ENCODE assay signal across 8 cellular contexts in the genomic region with DNA sequence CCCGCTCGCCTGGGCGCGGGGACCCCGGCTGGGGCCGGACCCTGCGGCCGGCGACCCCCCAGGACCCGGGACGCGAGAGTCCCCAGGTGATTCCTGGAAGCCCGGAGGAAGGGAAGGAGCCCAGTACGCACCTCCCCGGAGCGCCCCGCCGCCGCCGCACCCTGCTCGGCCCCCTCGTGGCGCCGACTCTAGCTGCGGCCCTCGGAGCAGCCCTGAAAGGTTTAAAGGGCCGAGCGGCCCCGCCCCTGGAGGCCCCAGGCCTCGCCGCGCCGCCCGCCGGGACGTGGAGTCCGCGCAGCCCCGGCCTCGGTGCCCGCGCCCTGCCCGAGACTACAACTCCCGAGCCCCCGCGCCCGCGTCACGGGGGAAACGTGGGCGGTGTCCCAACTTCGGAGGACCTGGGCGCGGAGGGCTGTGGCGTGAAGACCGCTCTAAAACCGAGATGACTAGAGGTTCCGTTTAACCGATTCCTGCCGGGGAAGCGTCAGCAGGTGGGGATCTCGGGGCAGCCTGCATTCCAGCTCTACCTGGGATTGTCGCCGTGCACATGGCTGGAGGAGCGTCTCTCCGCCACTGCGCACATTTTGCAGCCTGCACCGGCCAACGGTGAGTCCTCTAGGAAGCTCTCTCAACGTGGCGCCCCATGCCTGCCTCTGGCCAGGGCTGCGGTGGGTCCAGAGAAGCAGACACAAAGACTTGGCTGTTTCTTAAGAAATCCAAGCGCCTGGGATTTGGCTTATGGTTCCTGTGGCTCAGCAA. TPM values are rescaled to one million over a fixed set of nuclear protein-coding genes. Genes with fewer than 3 reads are reported as not detected.
DNase-seq lines count a peak whose midpoint lies in the region; ATAC-seq and TF ChIP-seq lines count a peak whose summit lies in the region.

A gene with protein sequence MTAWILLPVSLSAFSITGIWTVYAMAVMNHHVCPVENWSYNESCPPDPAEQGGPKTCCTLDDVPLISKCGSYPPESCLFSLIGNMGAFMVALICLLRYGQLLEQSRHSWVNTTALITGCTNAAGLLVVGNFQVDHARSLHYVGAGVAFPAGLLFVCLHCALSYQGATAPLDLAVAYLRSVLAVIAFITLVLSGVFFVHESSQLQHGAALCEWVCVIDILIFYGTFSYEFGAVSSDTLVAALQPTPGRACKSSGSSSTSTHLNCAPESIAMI (minus strand): TSS at position 223 of the 759 bp plus-strand sequence. CDS start 750 bp downstream, outside the sequence.

- CTCF ChIA-PET in RWPE1 (lab: Yijun Ruan, JAX): interaction anchor here (0.9 kb wide), 2 partner anchors 24 to 47 kb away, joined by 3 read pairs; no protein-coding TSS in a partner anchor

- no peaks in the 10 kb centered on the region for H3K9me3 ChIP-seq in DND-41 (ENCODE audit: insufficient read depth, low read length, severe bottlenecking)

- TF ChIP-seq CTCF in DND-41 (IDR thresholded peaks at IDR 0.05; ENCODE audit: borderline replicate concordance, extremely low read depth, low read length, poor library complexity, severe bottlenecking) (peak; percentile 0), RWPE1 (conservative IDR thresholded peaks at IDR 0.05; ENCODE audit: low read depth) (no peak), fibroblast of pulmonary artery (IDR thresholded peaks at IDR 0.05; ENCODE audit: low read length, missing control alignments) (no peak)

- H3K4me1 Mint-ChIP-seq in natural killer cell treated with Interleukin-12 subunit alpha and Interleukin-12 subunit beta and Interleukin-15 and Interleukin-18, amount 100 ng/mL, for 72 hours (ENCODE audit: low read depth in 2 of 2): peaks cover 11 to 12% of the 10 kb centered on the region in 2 donors

- peak within 1 kb of the TSS; percentile 68 for H3K4me2 ChIP-seq in DND-41 (ENCODE audit: insufficient read depth, low read length)

- H3K79me2 ChIP-seq in DND-41 (ENCODE audit: insufficient read depth, low read length): peaks cover under 1% of the 10 kb centered on the region; the same call in 1 of the 2 replicates

- peak within 1 kb of the TSS; percentile 51 for H3K9ac ChIP-seq in DND-41 (ENCODE audit: low read depth, low read length)

- peaks cover 23% of the 10 kb centered on the region for H4K20me1 ChIP-seq in DND-41 (ENCODE audit: insufficient read depth, low read length)

- H2AFZ ChIP-seq in DND-41 (ENCODE audit: low read depth, low read length): peak within 1 kb of the TSS; percentile 68

- DNase-seq in DND-41 (peak; percentile 73), RWPE1 (ENCODE audit: low spot score) (peak; percentile 85), fibroblast of pulmonary artery (ENCODE audit: low read depth) (peak; percentile 92)
- DNase-seq in activated T-helper 9 cell treated with anti-CD3 and anti-CD28 coated beads, Interleukin-2, amount 50 U/mL, for 16 hours (ENCODE audit: low read depth): peak; percentile 86
- DNase-seq in natural killer cell treated with Interleukin-12 subunit alpha and Interleukin-12 subunit beta and Interleukin-15 and Interleukin-18, amount 100 ng/mL, for 72 hours (ENCODE audit: low spot score): peak; percentile 93
- DNase-seq in stimulated activated naive CD8-positive, alpha-beta T cell treated with anti-CD3 and anti-CD28 coated beads, Interleukin-15, Interleukin-2, amounts not matched to agents 100 U/mL and 50 U/mL, for 24 hours: peak; percentile 91

- H3K36me3 ChIP-seq in DND-41 (ENCODE audit: insufficient read depth, low read length): peaks cover 13% of the 10 kb centered on the region

- peak; percentile 88 for ATAC-seq in DND-41 (ENCODE audit: insufficient read depth, low read depth)
- ATAC-seq in GM21619 (IDR thresholded peaks at IDR 0.05; ENCODE audit: unreplicated experiment): peak; percentile 93
- ATAC-seq in natural killer cell treated with Interleukin-12 subunit alpha and Interleukin-12 subunit beta and Interleukin-15 and Interleukin-18, amount 100 ng/mL, for 72 hours: peak; percentile 98 to 99
- ATAC-seq in stimulated activated naive CD8-positive, alpha-beta T cell treated with anti-CD3 and anti-CD28 coated beads, Interleukin-15, Interleukin-2, amounts not matched to agents 100 U/mL and 50 U/mL, for 24 hours: peak; percentile 95

- POLR2A ChIA-PET in RWPE1 (lab: Yijun Ruan, JAX; ENCODE audit: low non-redundant PET): interaction anchor here (1.1 kb wide), 1 partner anchor 9 kb away, joined by 3 read pairs; a partner anchor contains a TSS

- TF ChIP-seq RAD21 in Ishikawa (IDR thresholded peaks at IDR 0.05; ENCODE audit: low read depth): no peak

- peak within 1 kb of the TSS; percentile 15 to 76 for H3K27ac Mint-ChIP-seq in natural killer cell treated with Interleukin-12 subunit alpha and Interleukin-12 subunit beta and Interleukin-15 and Interleukin-18, amount 100 ng/mL, for 72 hours

- H3K4me3 Mint-ChIP-seq in natural killer cell treated with Interleukin-12 subunit alpha and Interleukin-12 subunit beta and Interleukin-15 and Interleukin-18, amount 100 ng/mL, for 72 hours: peak within 1 kb of the TSS; percentile 89

- peaks cover 19% of the 10 kb centered on the region for H3K4me1 ChIP-seq in DND-41 (ENCODE audit: insufficient read depth, low read length)

- H3K4me3 ChIP-seq in DND-41 (ENCODE audit: low read depth in 1 of 2, low read length in 2 of 2) (peak within 1 kb of the TSS; percentile 16 to 57; a peak in 3 of 4 replicates), fibroblast of pulmonary artery (replicated peaks; ENCODE audit: low read depth, low read length) (peak within 1 kb of the TSS; percentile 95)

- no peaks in the 10 kb centered on the region for H3K36me3 Mint-ChIP-seq in natural killer cell treated with Interleukin-12 subunit alpha and Interleukin-12 subunit beta and Interleukin-15 and Interleukin-18, amount 100 ng/mL, for 72 hours

- H3K27ac ChIP-seq in DND-41 (ENCODE audit: low read length): no peak within 1 kb of the TSS
- H3K27ac ChIP-seq in RWPE1: peak within 1 kb of the TSS; percentile 66

- TF ChIP-seq EP300 in Ishikawa (IDR thresholded peaks at IDR 0.05; ENCODE audit: borderline replicate concordance): no peak

- H3K27me3 Mint-ChIP-seq in natural killer cell treated with Interleukin-12 subunit alpha and Interleukin-12 subunit beta and Interleukin-15 and Interleukin-18, amount 100 ng/mL, for 72 hours: no peaks in the 10 kb centered on the region

- no peaks in the 10 kb centered on the region for H3K9me3 Mint-ChIP-seq in natural killer cell treated with Interleukin-12 subunit alpha and Interleukin-12 subunit beta and Interleukin-15 and Interleukin-18, amount 100 ng/mL, for 72 hours

- peaks cover 10% of the 10 kb centered on the region for H3K27me3 ChIP-seq in DND-41 (ENCODE audit: insufficient read depth, low read length, poor library complexity)

TF ChIP-seq in Ishikawa, 13 proteins besides CTCF, POLR2A, EP300 and RAD21:
- no peak for TF ChIP-seq NFIC (IDR thresholded peaks at IDR 0.05)
- TF ChIP-seq, protein P1, sequence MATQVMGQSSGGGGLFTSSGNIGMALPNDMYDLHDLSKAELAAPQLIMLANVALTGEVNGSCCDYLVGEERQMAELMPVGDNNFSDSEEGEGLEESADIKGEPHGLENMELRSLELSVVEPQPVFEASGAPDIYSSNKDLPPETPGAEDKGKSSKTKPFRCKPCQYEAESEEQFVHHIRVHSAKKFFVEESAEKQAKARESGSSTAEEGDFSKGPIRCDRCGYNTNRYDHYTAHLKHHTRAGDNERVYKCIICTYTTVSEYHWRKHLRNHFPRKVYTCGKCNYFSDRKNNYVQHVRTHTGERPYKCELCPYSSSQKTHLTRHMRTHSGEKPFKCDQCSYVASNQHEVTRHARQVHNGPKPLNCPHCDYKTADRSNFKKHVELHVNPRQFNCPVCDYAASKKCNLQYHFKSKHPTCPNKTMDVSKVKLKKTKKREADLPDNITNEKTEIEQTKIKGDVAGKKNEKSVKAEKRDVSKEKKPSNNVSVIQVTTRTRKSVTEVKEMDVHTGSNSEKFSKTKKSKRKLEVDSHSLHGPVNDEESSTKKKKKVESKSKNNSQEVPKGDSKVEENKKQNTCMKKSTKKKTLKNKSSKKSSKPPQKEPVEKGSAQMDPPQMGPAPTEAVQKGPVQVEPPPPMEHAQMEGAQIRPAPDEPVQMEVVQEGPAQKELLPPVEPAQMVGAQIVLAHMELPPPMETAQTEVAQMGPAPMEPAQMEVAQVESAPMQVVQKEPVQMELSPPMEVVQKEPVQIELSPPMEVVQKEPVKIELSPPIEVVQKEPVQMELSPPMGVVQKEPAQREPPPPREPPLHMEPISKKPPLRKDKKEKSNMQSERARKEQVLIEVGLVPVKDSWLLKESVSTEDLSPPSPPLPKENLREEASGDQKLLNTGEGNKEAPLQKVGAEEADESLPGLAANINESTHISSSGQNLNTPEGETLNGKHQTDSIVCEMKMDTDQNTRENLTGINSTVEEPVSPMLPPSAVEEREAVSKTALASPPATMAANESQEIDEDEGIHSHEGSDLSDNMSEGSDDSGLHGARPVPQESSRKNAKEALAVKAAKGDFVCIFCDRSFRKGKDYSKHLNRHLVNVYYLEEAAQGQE (IDR thresholded peaks at IDR 0.05; ENCODE audit: low read depth): no peak
- peak; percentile 43; the same call in 1 of the 2 replicates for TF ChIP-seq TEAD4 (IDR thresholded peaks at IDR 0.05)
- no peak for TF ChIP-seq CEBPB (IDR thresholded peaks at IDR 0.05)
- TF ChIP-seq CREB1 (IDR thresholded peaks at IDR 0.05; ENCODE audit: low read depth): peak; percentile 67
- TF ChIP-seq TAF1 (IDR thresholded peaks at IDR 0.05; ENCODE audit: low read depth): peak; percentile 47; the same call in 1 of the 2 replicates
- no peak for TF ChIP-seq FOXM1 (IDR thresholded peaks at IDR 0.05; ENCODE audit: borderline replicate concordance, low read depth)
- TF ChIP-seq, protein P2, sequence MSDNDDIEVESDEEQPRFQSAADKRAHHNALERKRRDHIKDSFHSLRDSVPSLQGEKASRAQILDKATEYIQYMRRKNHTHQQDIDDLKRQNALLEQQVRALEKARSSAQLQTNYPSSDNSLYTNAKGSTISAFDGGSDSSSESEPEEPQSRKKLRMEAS (IDR thresholded peaks at IDR 0.05): peak; percentile 67
- TF ChIP-seq, protein P3, sequence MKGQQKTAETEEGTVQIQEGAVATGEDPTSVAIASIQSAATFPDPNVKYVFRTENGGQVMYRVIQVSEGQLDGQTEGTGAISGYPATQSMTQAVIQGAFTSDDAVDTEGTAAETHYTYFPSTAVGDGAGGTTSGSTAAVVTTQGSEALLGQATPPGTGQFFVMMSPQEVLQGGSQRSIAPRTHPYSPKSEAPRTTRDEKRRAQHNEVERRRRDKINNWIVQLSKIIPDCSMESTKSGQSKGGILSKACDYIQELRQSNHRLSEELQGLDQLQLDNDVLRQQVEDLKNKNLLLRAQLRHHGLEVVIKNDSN (IDR thresholded peaks at IDR 0.05): peak; percentile 91
- no peak; the same call in 1 of the 2 replicates for TF ChIP-seq YY1 (IDR thresholded peaks at IDR 0.05; ENCODE audit: low read depth)
- TF ChIP-seq TCF12 (IDR thresholded peaks at IDR 0.05; ENCODE audit: low read depth): no peak
- peak; percentile 80 for TF ChIP-seq ZBTB7A (IDR thresholded peaks at IDR 0.05; ENCODE audit: low read depth)
- TF ChIP-seq EGR1 (IDR thresholded peaks at IDR 0.05): peak; percentile 89

RNA-seq across cellular contexts. Expression of the gene that starts here (rescaled TPM):
- total RNA-seq in natural killer cell treated with Interleukin-12 subunit alpha and Interleukin-12 subunit beta and Interleukin-15 and Interleukin-18, amount 100 ng/mL, for 72 hours: 1 to 10 TPM; 4.7 to 6.4 TPM
